ENCODE assay signal across 9 cellular contexts in genomic region chr5:37717613-37718431, GRCh38.
A peak's percentile ranks its signal among the peaks of the same experiment; 100 is the strongest.
DNase-seq lines count a peak whose midpoint lies in the region; ATAC-seq and TF ChIP-seq lines count a peak whose summit lies in the region.
"Had no signal": no experiment of that assay in that cellular context is flagged by ENCODE, and none has a peak within 500 bp of the region (broad histone marks: within the 10 kb centered on the region; RNA-seq: fewer than 3 reads in every experiment).

No MANE protein-coding gene starts in this region.

- POLR2A ChIA-PET in activated CD8-positive, alpha-beta T cell treated with anti-CD3 and anti-CD28 coated beads, Interleukin-2, amount 10 ng/mL, durations not matched to agents 7 days and 5 days (lab: Charles Lee), result no interaction called here

- H3K9me3 Mint-ChIP-seq in stimulated activated memory B cell treated with anti-CD40 and anti-IgM and Interleukin-4, amounts not matched to agents 10 μg/mL and 1 μg/mL and 100 μg/mL, for 72 hours, result no peaks in the 10 kb centered on the region
- no peaks in the 10 kb centered on the region for H3K9me3 Mint-ChIP-seq in activated CD8-positive, alpha-beta T cell treated with anti-CD3 and anti-CD28 coated beads, Interleukin-2, amount 10 ng/mL, durations not matched to agents 7 days and 5 days (ENCODE audit: insufficient read depth)

- intact Hi-C loops in left ventricle myocardium superior (cut with micrococcal nuclease) (no loop called here), aorta (cut with DNase I) (no loop called here)

- H3K4me3 ChIP-seq in cardiac muscle cell, result no peak overlapping the region
- no peak overlapping the region for H3K4me3 ChIP-seq in right atrium auricular region
- H3K4me3 ChIP-seq in SJCRH30, result peak overlapping the region; percentile 5
- no peak overlapping the region for H3K4me3 ChIP-seq in aorta (ENCODE audit: low read length in 2 of 2)

- ATAC-seq in left ventricle myocardium superior, result peak; percentile 70
- ATAC-seq in aorta (ENCODE audit: low FRiP score), result peak; percentile 36
- ATAC-seq in HG03432 (IDR thresholded peaks at IDR 0.05; ENCODE audit: unreplicated experiment), result no peak
- ATAC-seq in stimulated activated memory B cell treated with anti-CD40 and anti-IgM and Interleukin-4, amounts not matched to agents 10 μg/mL and 1 μg/mL and 100 μg/mL, for 72 hours, result no peak
- ATAC-seq in activated CD8-positive, alpha-beta T cell treated with anti-CD3 and anti-CD28 coated beads, Interleukin-2, amount 10 ng/mL, durations not matched to agents 7 days and 5 days, result no peak

- no peaks in the 10 kb centered on the region for H3K27me3 ChIP-seq in cardiac muscle cell
- H3K27me3 ChIP-seq in right atrium auricular region, result no peaks in the 10 kb centered on the region
- no peaks in the 10 kb centered on the region for H3K27me3 ChIP-seq in SJCRH30
- no peaks in the 10 kb centered on the region for H3K27me3 ChIP-seq in aorta (ENCODE audit: control insufficient read depth in 1 of 2, insufficient read depth in 2 of 2, low read length in 1 of 2)

- H3K4me1 Mint-ChIP-seq in stimulated activated memory B cell treated with anti-CD40 and anti-IgM and Interleukin-4, amounts not matched to agents 10 μg/mL and 1 μg/mL and 100 μg/mL, for 72 hours, result peaks cover 4% of the 10 kb centered on the region
- H3K4me1 Mint-ChIP-seq in activated CD8-positive, alpha-beta T cell treated with anti-CD3 and anti-CD28 coated beads, Interleukin-2, amount 10 ng/mL, durations not matched to agents 7 days and 5 days (ENCODE audit: low read depth), result peaks cover 16% of the 10 kb centered on the region

- H3K36me3 Mint-ChIP-seq in stimulated activated memory B cell treated with anti-CD40 and anti-IgM and Interleukin-4, amounts not matched to agents 10 μg/mL and 1 μg/mL and 100 μg/mL, for 72 hours, result peaks cover 46% of the 10 kb centered on the region
- peaks cover 11% of the 10 kb centered on the region for H3K36me3 Mint-ChIP-seq in activated CD8-positive, alpha-beta T cell treated with anti-CD3 and anti-CD28 coated beads, Interleukin-2, amount 10 ng/mL, durations not matched to agents 7 days and 5 days (ENCODE audit: low read depth)

- no peak overlapping the region for H3K27ac Mint-ChIP-seq in stimulated activated memory B cell treated with anti-CD40 and anti-IgM and Interleukin-4, amounts not matched to agents 10 μg/mL and 1 μg/mL and 100 μg/mL, for 72 hours
- no peak overlapping the region for H3K27ac Mint-ChIP-seq in activated CD8-positive, alpha-beta T cell treated with anti-CD3 and anti-CD28 coated beads, Interleukin-2, amount 10 ng/mL, durations not matched to agents 7 days and 5 days
- H3K27ac Mint-ChIP-seq: B cell had no signal

- no peak overlapping the region for H3K4me3 Mint-ChIP-seq in stimulated activated memory B cell treated with anti-CD40 and anti-IgM and Interleukin-4, amounts not matched to agents 10 μg/mL and 1 μg/mL and 100 μg/mL, for 72 hours
- no peak overlapping the region for H3K4me3 Mint-ChIP-seq in activated CD8-positive, alpha-beta T cell treated with anti-CD3 and anti-CD28 coated beads, Interleukin-2, amount 10 ng/mL, durations not matched to agents 7 days and 5 days
- H3K4me3 Mint-ChIP-seq: B cell had no signal

- H3K27me3 Mint-ChIP-seq in stimulated activated memory B cell treated with anti-CD40 and anti-IgM and Interleukin-4, amounts not matched to agents 10 μg/mL and 1 μg/mL and 100 μg/mL, for 72 hours, result no peaks in the 10 kb centered on the region
- no peaks in the 10 kb centered on the region for H3K27me3 Mint-ChIP-seq in activated CD8-positive, alpha-beta T cell treated with anti-CD3 and anti-CD28 coated beads, Interleukin-2, amount 10 ng/mL, durations not matched to agents 7 days and 5 days (ENCODE audit: low read depth)
- H3K27me3 Mint-ChIP-seq: B cell had no signal

- CTCF ChIA-PET in activated CD8-positive, alpha-beta T cell treated with anti-CD3 and anti-CD28 coated beads, Interleukin-2, amount 10 ng/mL, durations not matched to agents 7 days and 5 days (lab: Charles Lee), result interaction anchor here (1.2 kb wide), 1 partner anchor 14 kb away, joined by 3 read pairs; no protein-coding TSS in a partner anchor

- H3K27ac ChIP-seq in cardiac muscle cell (peak overlapping the region; percentile 14), right atrium auricular region (no peak overlapping the region), SJCRH30 (peak overlapping the region; percentile 35), aorta (ENCODE audit: low read depth in 1 of 2, low read length in 2 of 2) (peak overlapping the region in 1 of 2 donors; percentile 11)

- H3K36me3 ChIP-seq in cardiac muscle cell (no peaks in the 10 kb centered on the region), right atrium auricular region (no peaks in the 10 kb centered on the region), SJCRH30 (no peaks in the 10 kb centered on the region), aorta (ENCODE audit: control insufficient read depth in 1 of 2, insufficient read depth in 2 of 2, low read length in 1 of 2) (no peaks in the 10 kb centered on the region)

- TF ChIP-seq CTCF in cardiac muscle cell (IDR thresholded peaks at IDR 0.05; ENCODE audit: low read depth, low read length) (no peak), right atrium auricular region (IDR thresholded peaks at IDR 0.05) (no peak)

- peaks cover 6% of the 10 kb centered on the region for H3K4me1 ChIP-seq in cardiac muscle cell (ENCODE audit: low read depth)
- peaks cover 0 to 19% of the 10 kb centered on the region in 2 donors for H3K4me1 ChIP-seq in right atrium auricular region
- H3K4me1 ChIP-seq in SJCRH30, result peaks cover 51% of the 10 kb centered on the region
- peaks cover 0 to 2% of the 10 kb centered on the region in 2 donors for H3K4me1 ChIP-seq in aorta (ENCODE audit: control insufficient read depth in 1 of 2, insufficient read depth in 2 of 2, low read length in 2 of 2)

- WGBS in aorta, 2 donors, result 20 to 23% methylated on average over 8 of the region's 8 CpGs

- DNase-seq in cardiac muscle cell (ENCODE audit: low read depth in 1 of 2, low spot score in 1 of 2), result peak; percentile 93
- DNase-seq in right atrium auricular region (ENCODE audit: low spot score), result no peak
- DNase-seq in SJCRH30, result peak; percentile 92 to 97
- DNase-seq in left ventricle myocardium superior, result no peak
- no peak for DNase-seq in aorta
- DNase-seq in activated CD8-positive, alpha-beta T cell treated with anti-CD3 and anti-CD28 coated beads, Interleukin-2, amount 10 ng/mL, durations not matched to agents 7 days and 5 days, result no peak

- H3K9me3 ChIP-seq in cardiac muscle cell (ENCODE audit: low read depth) (no peaks in the 10 kb centered on the region), right atrium auricular region (no peaks in the 10 kb centered on the region), SJCRH30 (replicated peaks) (no peaks in the 10 kb centered on the region), aorta (ENCODE audit: control insufficient read depth, low read length) (no peaks in the 10 kb centered on the region)

Comparison
In these comparisons a context has a peak if more than half of its experiments do, and no peak if none do; other contexts are left out.
1. DNase-seq: peak in cardiac muscle cell (2 of 2) and SJCRH30 (2 of 2); none in right atrium auricular region (single experiment), left ventricle myocardium superior (single experiment), aorta (0 of 2) and activated CD8-positive, alpha-beta T cell treated with anti-CD3 and anti-CD28 coated beads, Interleukin-2, amount 10 ng/mL, durations not matched to agents 7 days and 5 days (single experiment).
2. H3K27ac ChIP-seq: peak in cardiac muscle cell (single experiment) and SJCRH30 (single experiment); none in right atrium auricular region (0 of 2).
3. ATAC-seq: peak in left ventricle myocardium superior (single experiment) and aorta (single experiment); none in HG03432 (single experiment), stimulated activated memory B cell treated with anti-CD40 and anti-IgM and Interleukin-4, amounts not matched to agents 10 μg/mL and 1 μg/mL and 100 μg/mL, for 72 hours (single experiment) and activated CD8-positive, alpha-beta T cell treated with anti-CD3 and anti-CD28 coated beads, Interleukin-2, amount 10 ng/mL, durations not matched to agents 7 days and 5 days (single experiment).